ENCODE assay signal across 8 cellular contexts in genomic region chr18:45687617-45688016, GRCh38. TPM values are rescaled to one million over a fixed set of nuclear protein-coding genes. Genes with fewer than 3 reads are reported as not detected.
DNase-seq lines count a peak whose midpoint lies in the region; ATAC-seq lines count a peak whose summit lies in the region.

No MANE protein-coding gene starts in this region.

- WGBS in trophoblast cell (ENCODE audit: extremely low coverage, insufficient coverage, insufficient read length): no CpG with 5 or more reads among the region's 6 CpGs

- H3K23ac ChIP-seq in trophoblast cell (ENCODE audit: low read length): no peak overlapping the region

- H2BK120ac ChIP-seq in trophoblast cell (ENCODE audit: insufficient read depth, low read length, poor library complexity): no peak overlapping the region

- H3K18ac ChIP-seq in trophoblast cell (ENCODE audit: low read length): no peak overlapping the region

- intact Hi-C loops in activated CD4-positive, alpha-beta T cell treated with anti-CD3 and anti-CD28 coated beads for 36 hours (cut with DNase I, micrococcal nuclease): loop anchor here (2.0 kb wide), 2 partner anchors 187 to 287 kb away; no protein-coding TSS in a partner anchor

- no peak overlapping the region for H3K4me2 ChIP-seq in trophoblast cell (ENCODE audit: low read length)

- H4K8ac ChIP-seq in trophoblast cell (ENCODE audit: low read depth, low read length): no peak overlapping the region

- no peaks in the 10 kb centered on the region for H3K79me1 ChIP-seq in trophoblast cell (ENCODE audit: low read length)

- CTCF ChIA-PET in activated CD4-positive, alpha-beta T cell treated with anti-CD3 and anti-CD28 coated beads for 36 hours (lab: Charles Lee): interaction anchor here (0.6 to 5.1 kb wide), 16 partner anchors 9 to 474 kb away, joined by 3 to 71 read pairs (median 4); no protein-coding TSS in a partner anchor

- no peaks in the 10 kb centered on the region for H3K9me3 Mint-ChIP-seq in activated CD4-positive, alpha-beta T cell treated with anti-CD3 and anti-CD28 coated beads for 36 hours (ENCODE audit: low read depth)
- no peaks in the 10 kb centered on the region for H3K9me3 Mint-ChIP-seq in naive thymus-derived CD8-positive, alpha-beta T cell

- H4K91ac ChIP-seq in trophoblast cell (ENCODE audit: low read depth, low read length): no peak overlapping the region

- no peak overlapping the region for H2BK12ac ChIP-seq in trophoblast cell (ENCODE audit: low read length)

- no peaks in the 10 kb centered on the region for H3K27me3 ChIP-seq in trophoblast cell (ENCODE audit: insufficient read depth, low read length)

- H3K4me1 Mint-ChIP-seq in activated CD4-positive, alpha-beta T cell treated with anti-CD3 and anti-CD28 coated beads for 36 hours: peaks cover 69% of the 10 kb centered on the region
- H3K4me1 Mint-ChIP-seq in naive thymus-derived CD8-positive, alpha-beta T cell: peaks cover 45 to 76% (median 66%) of the 10 kb centered on the region in 4 donors

- POLR2A ChIA-PET in activated CD4-positive, alpha-beta T cell treated with anti-CD3 and anti-CD28 coated beads for 36 hours (lab: Charles Lee): interaction anchor here (0.6 to 1.4 kb wide), 2 partner anchors 17 to 330 kb away, joined by 3 to 5 read pairs; no protein-coding TSS in a partner anchor
- POLR2A ChIA-PET in naive thymus-derived CD8-positive, alpha-beta T cell (lab: Charles Lee): interaction anchor here (0.7 to 6.2 kb wide), 11 partner anchors 11 to 275 kb away, joined by 3 to 95 read pairs (median 5); no protein-coding TSS in a partner anchor

- no peak overlapping the region for H4K12ac ChIP-seq in trophoblast cell (ENCODE audit: low read depth, low read length)

- DNase-seq in activated CD4-positive, alpha-beta T cell treated with anti-CD3 and anti-CD28 coated beads for 36 hours: peak; percentile 35
- DNase-seq in activated CD4-positive, alpha-beta T cell treated with anti-CD3 and anti-CD28 coated beads for 1 hour: no peak
- DNase-seq in NCI-H69 (lab: John Stamatoyannopoulos, UW) (peak; percentile 84), NCI-H2029 (lab: John Stamatoyannopoulos, UW) (no peak), trophoblast cell (no peak)
- DNase-seq in naive thymus-derived CD8-positive, alpha-beta T cell: peak in 9 of 10 donors; percentile 16 to 67 (median 39)
- no peak for DNase-seq in stimulated activated CD4-positive, alpha-beta T cell treated with anti-CD3 and anti-CD28 coated beads, Interleukin-15, amount 100 ng/mL, for 24 hours

- H3K9ac ChIP-seq in trophoblast cell (ENCODE audit: low read length): no peak overlapping the region

- peak overlapping the region; percentile 51 for H3K27ac Mint-ChIP-seq in activated CD4-positive, alpha-beta T cell treated with anti-CD3 and anti-CD28 coated beads for 36 hours
- peak overlapping the region; percentile 92 to 98 (median 96) for H3K27ac Mint-ChIP-seq in naive thymus-derived CD8-positive, alpha-beta T cell

- no peak overlapping the region for H3K14ac ChIP-seq in trophoblast cell (ENCODE audit: low read length)

- peaks cover 18% of the 10 kb centered on the region for H3K27me3 Mint-ChIP-seq in activated CD4-positive, alpha-beta T cell treated with anti-CD3 and anti-CD28 coated beads for 36 hours
- H3K27me3 Mint-ChIP-seq in naive thymus-derived CD8-positive, alpha-beta T cell: no peaks in the 10 kb centered on the region

- no peak overlapping the region for H2BK5ac ChIP-seq in trophoblast cell (ENCODE audit: low read depth, low read length, poor library complexity)

- peak overlapping the region; percentile 69 for H3K4me3 Mint-ChIP-seq in activated CD4-positive, alpha-beta T cell treated with anti-CD3 and anti-CD28 coated beads for 36 hours
- peak overlapping the region; percentile 78 to 99 (median 93) for H3K4me3 Mint-ChIP-seq in naive thymus-derived CD8-positive, alpha-beta T cell

- no peaks in the 10 kb centered on the region for H3K36me3 ChIP-seq in trophoblast cell (ENCODE audit: control insufficient read depth in 1 of 2, insufficient read depth in 2 of 2, low read length in 2 of 2)

- H2AFZ ChIP-seq in trophoblast cell (ENCODE audit: insufficient read depth, low read length, poor library complexity): no peak overlapping the region

- peak; percentile 20 for ATAC-seq in activated CD4-positive, alpha-beta T cell treated with anti-CD3 and anti-CD28 coated beads for 36 hours
- peak; percentile 29 for ATAC-seq in HG02623 (IDR thresholded peaks at IDR 0.05; ENCODE audit: unreplicated experiment)
- peak; percentile 39 to 52 for ATAC-seq in naive thymus-derived CD8-positive, alpha-beta T cell

- no peaks in the 10 kb centered on the region for H3K79me2 ChIP-seq in trophoblast cell (ENCODE audit: control insufficient read depth, insufficient read depth, low read length, poor library complexity)

- no peak overlapping the region for H3K4ac ChIP-seq in trophoblast cell (ENCODE audit: low read depth, low read length)

- no peaks in the 10 kb centered on the region for H3K36me3 Mint-ChIP-seq in activated CD4-positive, alpha-beta T cell treated with anti-CD3 and anti-CD28 coated beads for 36 hours (ENCODE audit: low read depth)
- peaks cover 0 to 5% (median 0%) of the 10 kb centered on the region in 3 donors for H3K36me3 Mint-ChIP-seq in naive thymus-derived CD8-positive, alpha-beta T cell

- no peak overlapping the region for H2AK5ac ChIP-seq in trophoblast cell (ENCODE audit: low read length)

- H3K4me1 ChIP-seq in trophoblast cell (ENCODE audit: control insufficient read depth in 1 of 2, insufficient read depth in 2 of 2, low read length in 2 of 2): no peaks in the 10 kb centered on the region

- H3K9me3 ChIP-seq in trophoblast cell (ENCODE audit: insufficient read depth, low read depth, low read length): no peaks in the 10 kb centered on the region

- H3K4me3 ChIP-seq in trophoblast cell (ENCODE audit: low read depth, low read length): no peak overlapping the region

- no peak overlapping the region for H3K27ac ChIP-seq in trophoblast cell (ENCODE audit: low read depth, low read length)

RNA-seq across cellular contexts. Expression of gene SLC14A1, which starts 36.4 kb away (rescaled TPM):
- 1 to 10 TPM; 1.3 to 1.5 TPM for total RNA-seq in activated CD4-positive, alpha-beta T cell treated with anti-CD3 and anti-CD28 coated beads for 36 hours
- 1 to 10 TPM; 4.1 to 4.3 TPM for total RNA-seq in naive thymus-derived CD8-positive, alpha-beta T cell
- polyA plus RNA-seq in naive thymus-derived CD8-positive, alpha-beta T cell: 1 to 10 TPM in 2 of 3 donors, under 1 TPM in 1; 0.71 to 2.3 (median 1.1) TPM
- not detected in 2 replicates for polyA plus RNA-seq in trophoblast cell (2013)

Comparison
In these comparisons a context has a peak if more than half of its experiments do, and no peak if none do; other contexts are left out.
1. DNase-seq: peak in activated CD4-positive, alpha-beta T cell treated with anti-CD3 and anti-CD28 coated beads for 36 hours (single experiment), NCI-H69 (single experiment) and naive thymus-derived CD8-positive, alpha-beta T cell (9 of 10); none in activated CD4-positive, alpha-beta T cell treated with anti-CD3 and anti-CD28 coated beads for 1 hour (single experiment), stimulated activated CD4-positive, alpha-beta T cell treated with anti-CD3 and anti-CD28 coated beads, Interleukin-15, amount 100 ng/mL, for 24 hours (single experiment), NCI-H2029 (single experiment) and trophoblast cell (0 of 2).
2. Peak in every context shown above with its lines, with median percentiles within 50 percentile points of each other: ATAC-seq.